ENCODE assay signal across 24 cellular contexts in the genomic region with DNA sequence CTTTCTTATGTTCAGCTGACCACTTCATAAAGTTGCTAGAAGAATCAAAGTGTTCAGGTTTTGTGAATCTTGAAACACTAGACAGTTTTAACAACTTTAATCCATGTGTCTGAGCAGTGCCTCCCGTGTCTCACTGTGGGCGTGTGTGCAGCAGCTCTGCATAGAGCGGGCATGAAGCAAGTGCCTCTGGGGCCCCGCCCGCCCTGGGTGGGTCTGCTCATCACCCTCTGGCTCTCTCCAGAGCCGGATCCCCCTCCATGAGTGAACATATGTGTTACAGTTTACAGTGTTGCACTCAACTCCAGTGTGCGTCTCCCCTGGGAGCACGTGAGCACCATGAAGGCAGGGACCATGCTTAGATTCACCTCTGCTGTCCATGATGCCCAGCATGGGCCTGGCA. TPM values are rescaled to one million over a fixed set of nuclear protein-coding genes. Genes with fewer than 3 reads are reported as not detected.
"Had no signal": no experiment of that assay in that cellular context is flagged by ENCODE, and none has a peak within 500 bp of the region (broad histone marks: within the 10 kb centered on the region; RNA-seq: fewer than 3 reads in every experiment).

No MANE protein-coding gene starts in this region.

- ATAC-seq: activated naive CD8-positive, alpha-beta T cell treated with anti-CD3 and anti-CD28 coated beads, Interleukin-2, amount 50 U/mL, for 24 hours; activated T-cell treated with anti-CD3 and anti-CD28 coated beads, Interleukin-2, amount 50 U/mL, for 4 hours; Panc1 had no signal

- H3K36me3 ChIP-seq: brain microvascular endothelial cell, SJCRH30 had no signal

- FAIRE-seq: TTC549 had no signal

- H3K27me3 ChIP-seq: brain microvascular endothelial cell had no signal

- H3K4me3 ChIP-seq: SJCRH30, SK-N-MC had no signal

- H3K9me3 ChIP-seq: SJCRH30 had no signal

- H3K27ac ChIP-seq: brain microvascular endothelial cell, SJCRH30, SK-N-MC had no signal

- DNase-seq: activated B cell treated with CpG ODN at 0.5 μM for 24 hours; activated CD4-positive, alpha-beta memory T cell treated with anti-CD3 and anti-CD28 coated beads for 36 hours; activated CD4-positive, alpha-beta T cell treated with anti-CD3 and anti-CD28 coated beads for 4 hours; activated CD4-positive, alpha-beta T cell treated with anti-CD3 and anti-CD28 coated beads, Interleukin-2, amount 50 U/mL, for 1 hour; activated CD4-positive, CD25-positive, alpha-beta regulatory T cell treated with anti-CD3 and anti-CD28 coated beads, Interleukin-2, amount 50 U/mL, for 72 hours; activated CD8-positive, alpha-beta memory T cell treated with anti-CD3 and anti-CD28 coated beads, Interleukin-2, amount 50 U/mL, for 4 hours; activated naive CD4-positive, alpha-beta T cell treated with anti-CD3 and anti-CD28 coated beads, Interleukin-2, amount 10 ng/mL, durations not matched to agents 7 days and 5 days; activated naive CD8-positive, alpha-beta T cell treated with anti-CD3 and anti-CD28 coated beads, Interleukin-2, amount 50 U/mL, for 24 hours; activated T-cell treated with anti-CD3 and anti-CD28 coated beads for 4 hours; activated T-cell treated with anti-CD3 and anti-CD28 coated beads, Interleukin-2, amount 50 U/mL, for 4 hours; brain microvascular endothelial cell; KG1; NCI-H2029 treated with DMSO at 0.1 percent for 48 hours; NCI-H2171 treated with DMSO at 0.1 percent for 48 hours; NCI-H2227 treated with DMSO at 0.1 percent for 48 hours; NCI-H446; NCI-H526 treated with DMSO at 0.1 percent for 48 hours; SHP77; SJCRH30 had no signal

RNA-seq across cellular contexts. Expression of a gene that starts 37.6 kb away (rescaled TPM):
- total RNA-seq: activated CD4-positive, alpha-beta memory T cell treated with anti-CD3 and anti-CD28 coated beads for 36 hours; activated T-helper 1 cell treated with anti-CD3 and anti-CD28 coated beads, Interleukin-12 subunit alpha, Interleukin-12 subunit beta, Interleukin-2, Interleukin-4 antibody, amounts not matched to agents 30 ng/mL and 10 ng/mL and 1 ng/mL, durations not matched to agents 14 hours and 24 hours and 36 hours; M059J had no signal
